In the genomic region with DNA sequence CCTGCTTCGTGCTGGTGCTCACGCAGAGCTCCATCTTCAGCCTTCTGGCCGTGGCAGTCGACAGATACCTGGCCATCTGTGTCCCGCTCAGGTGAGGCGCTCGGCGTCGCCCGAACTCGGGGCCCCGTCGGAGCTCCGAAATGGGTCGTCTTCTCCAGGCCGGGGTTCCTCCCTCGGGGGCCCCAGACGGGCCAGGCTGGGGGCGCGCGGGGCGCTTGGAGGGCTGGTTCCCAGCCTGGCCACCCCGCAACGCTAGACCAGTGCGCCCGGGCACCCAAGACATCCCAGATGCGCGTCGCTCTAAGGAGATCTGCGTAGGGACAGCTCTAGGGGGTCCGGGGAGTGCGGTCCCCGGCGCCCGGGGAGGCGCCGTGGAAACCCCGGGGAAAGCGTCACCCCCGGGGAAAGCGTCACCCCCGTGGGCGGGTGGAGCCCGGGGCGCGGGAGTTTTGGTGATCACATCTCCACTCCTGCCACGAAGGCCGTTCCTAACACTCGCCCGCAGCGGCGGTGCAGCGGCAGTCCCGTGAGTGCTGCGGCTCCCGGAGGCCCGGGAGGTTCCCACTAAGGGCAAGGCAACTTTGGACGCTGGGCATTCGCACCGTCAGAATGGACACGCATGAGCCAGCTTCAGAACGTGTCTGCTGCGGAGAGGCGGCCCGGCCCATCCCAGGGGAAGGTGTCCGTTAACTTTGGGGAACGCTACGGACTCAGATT, we compare ENCODE assay signal across 1 cellular context.
A peak's percentile ranks its signal among the peaks of the same experiment; 100 is the strongest.
TF ChIP-seq lines count a peak whose summit lies in the region.

No MANE protein-coding gene starts in this region.

TF ChIP-seq in K562, 482 proteins besides CTCF, POLR2A, EP300 and RAD21 (continued from another document):
- 0 out of 4 replicates have a peak, but pooled peaks of 1 of the 2 experiments have one; percentile 6 for TF ChIP-seq MAZ (CRISPR knock-in tag; conservative IDR thresholded peaks at IDR 0.05 in 1 of 2, IDR thresholded peaks at IDR 0.05 in 1 of 2)
- no peak for TF ChIP-seq ZFP30 (CRISPR knock-in tag; IDR thresholded peaks at IDR 0.05; ENCODE audit: borderline replicate concordance)
- no peak for TF ChIP-seq MTA3 (IDR thresholded peaks at IDR 0.05; ENCODE audit: borderline replicate concordance)
- TF ChIP-seq CXXC5 (CRISPR knock-in tag; IDR thresholded peaks at IDR 0.05): peak; percentile 20; the same call in 1 of the 2 replicates
- TF ChIP-seq JUNB (CRISPR knock-in tag; conservative IDR thresholded peaks at IDR 0.05): no peak
- TF ChIP-seq NFRKB (IDR thresholded peaks at IDR 0.05; ENCODE audit: low read depth): 0 out of 2 replicates have a peak, but pooled peaks have one; percentile 38
- no peak for TF ChIP-seq CHD4 (IDR thresholded peaks at IDR 0.05; ENCODE audit: insufficient read depth, insufficient replicate concordance, low read depth, low read length, poor library complexity, severe bottlenecking)
- TF ChIP-seq, protein P1, sequence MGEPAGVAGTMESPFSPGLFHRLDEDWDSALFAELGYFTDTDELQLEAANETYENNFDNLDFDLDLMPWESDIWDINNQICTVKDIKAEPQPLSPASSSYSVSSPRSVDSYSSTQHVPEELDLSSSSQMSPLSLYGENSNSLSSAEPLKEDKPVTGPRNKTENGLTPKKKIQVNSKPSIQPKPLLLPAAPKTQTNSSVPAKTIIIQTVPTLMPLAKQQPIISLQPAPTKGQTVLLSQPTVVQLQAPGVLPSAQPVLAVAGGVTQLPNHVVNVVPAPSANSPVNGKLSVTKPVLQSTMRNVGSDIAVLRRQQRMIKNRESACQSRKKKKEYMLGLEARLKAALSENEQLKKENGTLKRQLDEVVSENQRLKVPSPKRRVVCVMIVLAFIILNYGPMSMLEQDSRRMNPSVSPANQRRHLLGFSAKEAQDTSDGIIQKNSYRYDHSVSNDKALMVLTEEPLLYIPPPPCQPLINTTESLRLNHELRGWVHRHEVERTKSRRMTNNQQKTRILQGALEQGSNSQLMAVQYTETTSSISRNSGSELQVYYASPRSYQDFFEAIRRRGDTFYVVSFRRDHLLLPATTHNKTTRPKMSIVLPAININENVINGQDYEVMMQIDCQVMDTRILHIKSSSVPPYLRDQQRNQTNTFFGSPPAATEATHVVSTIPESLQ (CRISPR knock-in tag; IDR thresholded peaks at IDR 0.05): no peak
- no peak for TF ChIP-seq JUN (IDR thresholded peaks at IDR 0.05; ENCODE audit: borderline replicate concordance, low read depth, low read length)
- no peak for TF ChIP-seq JUN (CRISPR knock-in tag; IDR thresholded peaks at IDR 0.05; ENCODE audit: borderline replicate concordance)
- TF ChIP-seq TBL1XR1 (IDR thresholded peaks at IDR 0.05; ENCODE audit: low read length in 2 of 2): no peak
- no peak for TF ChIP-seq TAL1 (IDR thresholded peaks at IDR 0.05)
- peak; percentile 6 for TF ChIP-seq SAP30 (IDR thresholded peaks at IDR 0.05; ENCODE audit: borderline replicate concordance, insufficient read depth, low read depth, low read length, poor library complexity, severe bottlenecking)
- no peak for TF ChIP-seq PHB (CRISPR knock-in tag; IDR thresholded peaks at IDR 0.05)
- TF ChIP-seq, protein P2, sequence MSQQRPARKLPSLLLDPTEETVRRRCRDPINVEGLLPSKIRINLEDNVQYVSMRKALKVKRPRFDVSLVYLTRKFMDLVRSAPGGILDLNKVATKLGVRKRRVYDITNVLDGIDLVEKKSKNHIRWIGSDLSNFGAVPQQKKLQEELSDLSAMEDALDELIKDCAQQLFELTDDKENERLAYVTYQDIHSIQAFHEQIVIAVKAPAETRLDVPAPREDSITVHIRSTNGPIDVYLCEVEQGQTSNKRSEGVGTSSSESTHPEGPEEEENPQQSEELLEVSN (IDR thresholded peaks at IDR 0.05; ENCODE audit: borderline replicate concordance in 1 of 2, extremely low read depth in 1 of 2, insufficient read depth in 1 of 2, insufficient read length in 1 of 2, low read depth in 1 of 2, low read length in 1 of 2, poor library complexity in 1 of 2, severe bottlenecking in 1 of 2): peak; percentile 16 to 85
- TF ChIP-seq KLF16 (IDR thresholded peaks at IDR 0.05): no peak
- TF ChIP-seq ZNF766 (CRISPR knock-in tag; conservative IDR thresholded peaks at IDR 0.05): no peak
- TF ChIP-seq ZNF263 (CRISPR knock-in tag; IDR thresholded peaks at IDR 0.05; ENCODE audit: borderline replicate concordance): no peak
- TF ChIP-seq NRF1 (conservative IDR thresholded peaks at IDR 0.05 in 1 of 2, IDR thresholded peaks at IDR 0.05 in 1 of 2): peak in 1 of 2 experiments; percentile 15; a peak in 1 of 4 replicates
- TF ChIP-seq ZNF324 (CRISPR knock-in tag; IDR thresholded peaks at IDR 0.05): no peak
- no peak for TF ChIP-seq ZKSCAN1 (IDR thresholded peaks at IDR 0.05; ENCODE audit: low read depth, low read length)
- TF ChIP-seq, protein P3, sequence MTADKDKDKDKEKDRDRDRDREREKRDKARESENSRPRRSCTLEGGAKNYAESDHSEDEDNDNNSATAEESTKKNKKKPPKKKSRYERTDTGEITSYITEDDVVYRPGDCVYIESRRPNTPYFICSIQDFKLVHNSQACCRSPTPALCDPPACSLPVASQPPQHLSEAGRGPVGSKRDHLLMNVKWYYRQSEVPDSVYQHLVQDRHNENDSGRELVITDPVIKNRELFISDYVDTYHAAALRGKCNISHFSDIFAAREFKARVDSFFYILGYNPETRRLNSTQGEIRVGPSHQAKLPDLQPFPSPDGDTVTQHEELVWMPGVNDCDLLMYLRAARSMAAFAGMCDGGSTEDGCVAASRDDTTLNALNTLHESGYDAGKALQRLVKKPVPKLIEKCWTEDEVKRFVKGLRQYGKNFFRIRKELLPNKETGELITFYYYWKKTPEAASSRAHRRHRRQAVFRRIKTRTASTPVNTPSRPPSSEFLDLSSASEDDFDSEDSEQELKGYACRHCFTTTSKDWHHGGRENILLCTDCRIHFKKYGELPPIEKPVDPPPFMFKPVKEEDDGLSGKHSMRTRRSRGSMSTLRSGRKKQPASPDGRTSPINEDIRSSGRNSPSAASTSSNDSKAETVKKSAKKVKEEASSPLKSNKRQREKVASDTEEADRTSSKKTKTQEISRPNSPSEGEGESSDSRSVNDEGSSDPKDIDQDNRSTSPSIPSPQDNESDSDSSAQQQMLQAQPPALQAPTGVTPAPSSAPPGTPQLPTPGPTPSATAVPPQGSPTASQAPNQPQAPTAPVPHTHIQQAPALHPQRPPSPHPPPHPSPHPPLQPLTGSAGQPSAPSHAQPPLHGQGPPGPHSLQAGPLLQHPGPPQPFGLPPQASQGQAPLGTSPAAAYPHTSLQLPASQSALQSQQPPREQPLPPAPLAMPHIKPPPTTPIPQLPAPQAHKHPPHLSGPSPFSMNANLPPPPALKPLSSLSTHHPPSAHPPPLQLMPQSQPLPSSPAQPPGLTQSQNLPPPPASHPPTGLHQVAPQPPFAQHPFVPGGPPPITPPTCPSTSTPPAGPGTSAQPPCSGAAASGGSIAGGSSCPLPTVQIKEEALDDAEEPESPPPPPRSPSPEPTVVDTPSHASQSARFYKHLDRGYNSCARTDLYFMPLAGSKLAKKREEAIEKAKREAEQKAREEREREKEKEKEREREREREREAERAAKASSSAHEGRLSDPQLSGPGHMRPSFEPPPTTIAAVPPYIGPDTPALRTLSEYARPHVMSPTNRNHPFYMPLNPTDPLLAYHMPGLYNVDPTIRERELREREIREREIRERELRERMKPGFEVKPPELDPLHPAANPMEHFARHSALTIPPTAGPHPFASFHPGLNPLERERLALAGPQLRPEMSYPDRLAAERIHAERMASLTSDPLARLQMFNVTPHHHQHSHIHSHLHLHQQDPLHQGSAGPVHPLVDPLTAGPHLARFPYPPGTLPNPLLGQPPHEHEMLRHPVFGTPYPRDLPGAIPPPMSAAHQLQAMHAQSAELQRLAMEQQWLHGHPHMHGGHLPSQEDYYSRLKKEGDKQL (CRISPR knock-in tag; IDR thresholded peaks at IDR 0.05; ENCODE audit: borderline replicate concordance): no peak
- TF ChIP-seq ZNF384 (IDR thresholded peaks at IDR 0.05; ENCODE audit: low read depth, low read length): no peak
- no peak for TF ChIP-seq MCM2 (IDR thresholded peaks at IDR 0.05; ENCODE audit: low read depth)
- no peak for TF ChIP-seq RBM25 (IDR thresholded peaks at IDR 0.05; ENCODE audit: low read depth, low read length, severe bottlenecking)
- TF ChIP-seq ZNF644 (tag; IDR thresholded peaks at IDR 0.05; ENCODE audit: low read depth): no peak
